In the genomic region with DNA sequence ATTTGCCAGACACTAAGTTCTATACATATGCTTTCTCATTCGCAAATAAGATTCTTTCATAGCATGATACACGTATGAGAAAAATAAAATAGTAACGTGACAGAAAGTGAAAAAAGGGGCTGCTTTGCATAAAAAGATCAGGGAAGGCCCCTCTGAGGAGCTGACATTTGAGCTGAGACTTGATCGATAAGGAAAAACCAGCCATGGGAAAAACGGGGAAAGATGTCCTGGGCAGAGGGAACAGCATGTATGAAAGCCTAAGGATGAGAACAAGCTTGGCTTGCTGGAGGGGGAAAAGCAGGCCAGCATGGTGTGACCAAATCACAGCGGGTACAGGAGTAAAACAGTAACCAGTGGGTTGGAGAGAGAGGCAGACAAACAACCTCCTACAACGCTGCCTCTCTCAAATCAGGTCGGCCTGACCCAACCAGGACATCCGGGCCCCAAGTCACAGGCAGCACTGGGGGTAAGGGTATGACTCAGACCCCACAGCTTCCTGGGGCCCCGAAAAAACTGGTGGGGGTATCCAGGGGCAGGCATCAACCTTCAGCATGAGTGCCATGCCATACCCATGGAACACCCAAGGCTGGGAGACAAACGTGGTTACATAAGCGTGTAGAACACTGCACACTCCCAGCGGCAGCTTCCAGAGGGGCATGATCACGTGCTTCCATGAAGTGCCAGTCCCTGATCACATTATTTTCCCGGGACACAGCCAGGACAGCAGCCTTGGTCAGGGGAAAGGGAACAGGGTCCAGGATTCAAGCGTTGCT, we compare ENCODE assay signal across 1 cellular context.
A peak's percentile ranks its signal among the peaks of the same experiment; 100 is the strongest.
TF ChIP-seq lines count a peak whose summit lies in the region.

No MANE protein-coding gene starts in this region.

TF ChIP-seq in A549, 52 proteins besides CTCF, POLR2A, EP300 and RAD21:
- TF ChIP-seq, protein P1, sequence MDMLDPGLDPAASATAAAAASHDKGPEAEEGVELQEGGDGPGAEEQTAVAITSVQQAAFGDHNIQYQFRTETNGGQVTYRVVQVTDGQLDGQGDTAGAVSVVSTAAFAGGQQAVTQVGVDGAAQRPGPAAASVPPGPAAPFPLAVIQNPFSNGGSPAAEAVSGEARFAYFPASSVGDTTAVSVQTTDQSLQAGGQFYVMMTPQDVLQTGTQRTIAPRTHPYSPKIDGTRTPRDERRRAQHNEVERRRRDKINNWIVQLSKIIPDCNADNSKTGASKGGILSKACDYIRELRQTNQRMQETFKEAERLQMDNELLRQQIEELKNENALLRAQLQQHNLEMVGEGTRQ (IDR thresholded peaks at IDR 0.05), result 0 out of 2 replicates have a peak, but pooled peaks have one; percentile 7
- TF ChIP-seq FOSL2 (IDR thresholded peaks at IDR 0.05), result no peak
- TF ChIP-seq FOSL2 (CRISPR knock-in tag; IDR thresholded peaks at IDR 0.05), result no peak; the same call in 1 of the 2 replicates
